20 cellular contexts compared by ENCODE assay signal in genomic region chrX:24030597-24030996, GRCh38.
"Had no signal": no experiment of that assay in that cellular context is flagged by ENCODE, and none has a peak within 500 bp of the region (broad histone marks: within the 10 kb centered on the region; RNA-seq: fewer than 3 reads in every experiment).

No MANE protein-coding gene starts in this region.

- ATAC-seq: effector memory CD8-positive, alpha-beta T cell; left colon; left ventricle myocardium superior had no signal

- H2AFZ ChIP-seq: hepatocyte had no signal

- FAIRE-seq: colon had no signal

- H3K79me2 ChIP-seq: hepatocyte had no signal

- H3K4me1 ChIP-seq: esophagus squamous epithelium, right atrium auricular region, sigmoid colon, thyroid gland, upper lobe of left lung, uterus had no signal

- H3K36me3 ChIP-seq: esophagus squamous epithelium, neutrophil, right atrium auricular region, sigmoid colon, thyroid gland, upper lobe of left lung, uterus had no signal

- H3K27ac ChIP-seq: esophagus squamous epithelium, hepatocyte, neutrophil, right atrium auricular region, sigmoid colon, skin epidermis, thyroid gland, upper lobe of left lung, uterus had no signal

- DNase-seq: effector memory CD8-positive, alpha-beta T cell; esophagus squamous epithelium; foreskin melanocyte; head of caudate nucleus; left colon; left ventricle myocardium superior; mesenchymal stem cell; naive B cell; sigmoid colon; stimulated activated CD4-positive, alpha-beta T cell treated with anti-CD3 and anti-CD28 coated beads, Interleukin-12 subunit alpha, Interleukin-12 subunit beta, amount 100 ng/mL, for 4 hours; stimulated activated naive CD4-positive, alpha-beta T cell treated with Interleukin-2 at 50 U/mL for 16 hours; thyroid gland; upper lobe of left lung; uterus had no signal

- H3K27me3 ChIP-seq: esophagus squamous epithelium, hepatocyte, neutrophil, right atrium auricular region, thyroid gland, upper lobe of left lung had no signal

- H3K4me3 ChIP-seq: esophagus squamous epithelium, hepatocyte, lung, right atrium auricular region, sigmoid colon, skin epidermis, thyroid gland, upper lobe of left lung, uterus had no signal

- H3K4me2 ChIP-seq: hepatocyte had no signal

- H3K9me3 ChIP-seq: esophagus squamous epithelium, neutrophil, right atrium auricular region, sigmoid colon, thyroid gland, uterus had no signal
